Comparison of ENCODE assay signal across 1 cellular context in the genomic region with DNA sequence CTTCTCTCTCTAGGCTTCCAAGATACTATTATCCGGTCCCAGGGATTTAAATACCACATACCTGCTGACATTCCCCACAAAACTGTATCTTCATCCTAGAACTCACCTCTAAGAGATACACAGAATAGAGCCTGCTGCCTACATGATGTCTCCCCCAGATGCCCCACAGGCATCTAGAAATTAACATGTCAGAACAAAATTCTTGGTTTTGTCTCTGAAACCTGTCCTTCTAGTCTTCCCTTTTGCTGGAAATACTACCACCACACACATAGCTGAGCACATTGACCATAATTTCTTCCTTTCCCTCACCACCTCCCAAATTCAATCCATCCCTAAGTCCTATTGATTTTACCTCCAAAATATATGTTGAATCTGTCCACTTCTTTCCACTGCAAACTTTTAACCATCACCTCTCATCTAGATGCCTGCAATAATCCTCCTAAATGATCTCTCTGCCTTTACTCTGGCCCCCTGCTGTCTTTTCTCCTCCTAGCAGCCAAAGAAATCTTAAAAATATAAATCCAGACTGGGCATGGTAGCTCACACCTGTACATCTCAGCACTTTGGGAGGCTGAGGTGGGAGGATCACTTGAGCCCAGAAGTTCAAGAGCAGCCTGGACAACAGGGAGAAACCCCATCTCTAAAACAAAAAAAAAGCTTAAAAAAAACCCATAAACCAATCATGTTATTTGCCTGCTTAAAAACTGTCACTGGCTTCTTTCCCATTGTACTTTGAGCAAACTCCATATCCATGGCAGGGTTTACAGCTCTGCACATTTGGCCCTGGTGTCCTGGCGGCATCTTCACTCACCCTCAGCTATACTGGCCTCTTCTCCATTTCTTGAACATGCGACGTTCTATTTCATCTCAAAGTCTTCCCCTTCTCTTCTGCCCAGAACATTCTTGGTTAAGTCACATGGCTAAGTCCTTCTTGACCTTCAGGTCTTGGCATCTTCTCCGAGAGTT.
TF ChIP-seq lines count a peak whose summit lies in the region.

No MANE protein-coding gene starts in this region.

TF ChIP-seq in K562, 482 proteins besides CTCF, POLR2A, EP300 and RAD21:
- TF ChIP-seq ZNF668 (CRISPR knock-in tag; IDR thresholded peaks at IDR 0.05), result no peak
- TF ChIP-seq NFYB (IDR thresholded peaks at IDR 0.05; ENCODE audit: extremely low read depth, insufficient read length), result no peak
- TF ChIP-seq DMBX1 (CRISPR knock-in tag; IDR thresholded peaks at IDR 0.05; ENCODE audit: borderline replicate concordance), result no peak
- no peak for TF ChIP-seq ZSCAN29 (IDR thresholded peaks at IDR 0.05)
- no peak for TF ChIP-seq PHF8 (IDR thresholded peaks at IDR 0.05; ENCODE audit: borderline replicate concordance, low read length)
- TF ChIP-seq LEF1 (IDR thresholded peaks at IDR 0.05), result no peak
